In the genomic region with DNA sequence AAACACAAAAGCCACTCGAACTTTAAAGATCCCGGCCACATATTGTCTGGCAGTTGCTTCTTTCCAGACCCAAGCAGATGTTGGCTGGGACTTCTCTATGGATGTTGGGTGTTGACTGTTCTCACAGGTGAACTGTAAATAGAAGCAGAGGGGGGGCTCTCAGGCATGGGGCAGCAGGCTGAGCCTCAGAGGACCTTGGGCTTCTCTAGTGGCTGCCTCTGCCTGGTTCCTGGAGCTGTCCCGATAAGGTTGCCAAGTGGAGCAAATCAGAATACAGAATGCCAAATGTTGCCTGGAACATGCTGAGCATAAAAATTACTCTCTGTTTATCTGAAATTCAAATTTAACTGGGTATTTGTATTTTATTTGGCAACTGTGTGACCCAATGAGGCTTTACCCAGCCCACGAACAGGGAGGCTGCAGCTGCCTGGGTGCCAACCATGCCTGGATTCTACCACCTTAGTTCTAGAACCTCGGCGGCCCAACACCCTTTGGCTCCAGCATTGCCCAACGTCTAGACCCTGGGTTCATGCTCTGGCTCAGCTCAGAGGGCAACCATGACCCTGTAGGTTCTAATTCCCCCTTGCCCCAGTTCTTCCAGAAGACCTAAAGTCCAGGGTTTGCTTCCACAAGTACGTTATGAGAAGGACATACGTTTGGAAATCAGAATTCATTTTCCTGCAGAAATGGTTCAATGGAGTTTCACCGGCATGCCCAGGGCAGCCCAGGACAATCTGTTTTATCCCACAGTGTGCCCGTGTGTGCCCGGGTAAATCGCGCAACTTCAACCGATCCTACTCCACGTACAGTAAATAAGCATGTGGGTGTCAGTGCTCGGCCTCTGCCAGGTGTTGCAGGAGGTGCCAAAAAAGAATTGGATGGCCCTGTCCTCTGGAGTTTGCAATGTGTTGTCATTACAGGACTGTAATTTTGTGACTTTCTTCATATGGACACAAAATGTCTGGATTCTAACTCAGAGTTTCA, we compare ENCODE assay signal across 18 cellular contexts. TPM values are rescaled to one million over a fixed set of nuclear protein-coding genes. Genes with fewer than 3 reads are reported as not detected.
A peak's percentile ranks its signal among the peaks of the same experiment; 100 is the strongest.
DNase-seq lines count a peak whose midpoint lies in the region; ATAC-seq and TF ChIP-seq lines count a peak whose summit lies in the region.
"Had no signal": no experiment of that assay in that cellular context is flagged by ENCODE, and none has a peak within 500 bp of the region (broad histone marks: within the 10 kb centered on the region; RNA-seq: fewer than 3 reads in every experiment).

No MANE protein-coding gene starts in this region.

- H3K4me3 ChIP-seq in stomach smooth muscle (ENCODE audit: low read length in 2 of 2) (no peak overlapping the region), HAP-1 (no peak overlapping the region)
- H3K4me3 ChIP-seq: esophagus squamous epithelium had no signal

- intact Hi-C loops in left colon (cut with DNase I, micrococcal nuclease), result loop anchor here (5.0 to 10.0 kb wide), 4 partner anchors 278 to 335 kb away; no protein-coding TSS in a partner anchor

- ATAC-seq in left colon, result peak; percentile 20

- H3K9ac ChIP-seq in stomach smooth muscle (ENCODE audit: low read length in 2 of 2), result no peak overlapping the region
- H3K9ac ChIP-seq: parathyroid adenoma had no signal

- peaks cover 4 to 5% of the 10 kb centered on the region in 2 donors for H3K9me3 ChIP-seq in stomach smooth muscle (ENCODE audit: control insufficient read depth in 2 of 2, low read length in 2 of 2)
- H3K9me3 ChIP-seq in HAP-1, result no peaks in the 10 kb centered on the region

- no peaks in the 10 kb centered on the region for H3K36me3 ChIP-seq in stomach smooth muscle (ENCODE audit: control insufficient read depth in 2 of 2, insufficient read depth in 2 of 2, low read length in 2 of 2)
- H3K36me3 ChIP-seq in HAP-1 (replicated peaks), result no peaks in the 10 kb centered on the region
- H3K36me3 ChIP-seq: esophagus squamous epithelium had no signal

- peaks cover 26% of the 10 kb centered on the region for H3K4me1 ChIP-seq in stomach smooth muscle (ENCODE audit: control insufficient read depth, insufficient read depth, low read length)
- H3K4me1 ChIP-seq in HAP-1, result no peaks in the 10 kb centered on the region

- in situ Hi-C loops in HAP-1 (cut with MboI; ENCODE audit: low sequenced_read_pairs), result loop anchor here (5.0 to 25.0 kb wide), 3 partner anchors 295 to 650 kb away; no protein-coding TSS in a partner anchor

- H3K27me3 ChIP-seq in stomach smooth muscle (ENCODE audit: control insufficient read depth in 1 of 2, insufficient read depth in 2 of 2, low read length in 2 of 2) (no peaks in the 10 kb centered on the region), HAP-1 (ENCODE audit: low read depth) (peaks cover 11% of the 10 kb centered on the region)

- TF ChIP-seq CTCF in VCaP (conservative IDR thresholded peaks at IDR 0.05), result peak; percentile 31

- peak overlapping the region; percentile 66 for H3K27ac ChIP-seq in VCaP
- peak overlapping the region; percentile 53 for H3K27ac ChIP-seq in stomach smooth muscle (ENCODE audit: low read length)
- H3K27ac ChIP-seq: parathyroid adenoma had no signal

- DNase-seq in NCI-H1417 (lab: John Stamatoyannopoulos, UW), result peak in 2 of 3 experiments; percentile 12 to 35
- DNase-seq in NCI-H1417 treated with DMSO at 0.1 percent for 48 hours (lab: John Stamatoyannopoulos, UW), result no peak
- DNase-seq in left colon, result no peak
- no peak for DNase-seq in HAP-1 (ENCODE audit: low spot score in 2 of 2)
- no peak for DNase-seq in stimulated activated CD4-positive, alpha-beta T cell treated with anti-CD3 and anti-CD28 coated beads, Interleukin-4, amount 100 ng/mL, for 1 hour
- DNase-seq in OCI-M2 (lab: John Stamatoyannopoulos, UW; ENCODE audit: unreplicated experiment), result no peak
- DNase-seq: 8988T; activated CD4-positive, alpha-beta T cell treated with anti-CD3 and anti-CD28 coated beads for 4 hours; activated naive CD4-positive, alpha-beta T cell treated with anti-CD3 and anti-CD28 coated beads, Interleukin-2, amount 50 U/mL, for 16 hours; esophagus squamous epithelium; kidney; NCI-H226; stimulated activated naive CD4-positive, alpha-beta T cell; T1000 had no signal

RNA-seq across cellular contexts. Expression of gene SLC45A1, which starts 5.4 kb away (rescaled TPM):
- under 1 TPM; 0.70 to 0.73 TPM for total RNA-seq in left colon
- total RNA-seq: SK-MEL-5 had no signal

Comparison
In these comparisons a context has a peak if more than half of its experiments do, and no peak if none do; other contexts are left out.
1. DNase-seq: peak in NCI-H1417 (2 of 3); none in NCI-H1417 treated with DMSO at 0.1 percent for 48 hours (single experiment), left colon (0 of 2), HAP-1 (0 of 2), stimulated activated CD4-positive, alpha-beta T cell treated with anti-CD3 and anti-CD28 coated beads, Interleukin-4, amount 100 ng/mL, for 1 hour (single experiment) and OCI-M2 (single experiment).